Comparison of ENCODE assay signal across 18 cellular contexts in the genomic region with DNA sequence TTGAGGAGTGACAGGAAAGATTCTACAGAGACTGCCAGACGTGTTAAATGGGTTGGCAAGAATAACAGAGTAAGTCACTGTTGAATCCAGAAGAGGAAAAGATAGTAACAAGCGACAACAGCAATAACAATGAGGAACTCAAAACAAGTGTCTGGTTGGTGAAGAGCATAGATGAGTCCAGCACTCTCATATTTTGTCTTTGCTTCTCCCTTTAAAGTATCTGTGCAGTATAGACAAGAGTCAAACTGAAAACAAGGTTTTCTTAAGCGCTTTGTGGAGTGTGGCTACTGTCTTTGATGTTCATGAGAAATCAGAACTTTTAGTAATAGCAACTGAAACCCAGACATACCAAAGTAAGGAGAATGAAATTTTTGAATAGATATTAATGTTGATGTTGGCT.
DNase-seq lines count a peak whose midpoint lies in the region; ATAC-seq and TF ChIP-seq lines count a peak whose summit lies in the region.
"Had no signal": no experiment of that assay in that cellular context is flagged by ENCODE, and none has a peak within 500 bp of the region (broad histone marks: within the 10 kb centered on the region; RNA-seq: fewer than 3 reads in every experiment).

No MANE protein-coding gene starts in this region.

- ATAC-seq in GM18498 (IDR thresholded peaks at IDR 0.05; ENCODE audit: unreplicated experiment), result peak; percentile 23
- peak; percentile 34 for ATAC-seq in GM19397 (IDR thresholded peaks at IDR 0.05; ENCODE audit: unreplicated experiment)
- ATAC-seq in HG02885 (IDR thresholded peaks at IDR 0.05; ENCODE audit: poor library complexity, unreplicated experiment), result peak; percentile 75
- peak; percentile 10 for ATAC-seq in PC-3
- ATAC-seq: natural killer cell had no signal

- no peak overlapping the region for H3K9ac ChIP-seq in PC-3 (ENCODE audit: low read length)
- H3K9ac ChIP-seq: SK-N-SH had no signal

- H3F3A ChIP-seq in PC-3 (ENCODE audit: low read length, unreplicated experiment), result peaks cover 4% of the 10 kb centered on the region

- H3K4me2 ChIP-seq in PC-3 (ENCODE audit: low read length), result no peak overlapping the region
- H3K4me2 ChIP-seq: SK-N-SH had no signal

- CTCF ChIA-PET in PC-3 (lab: Charles Lee), result no interaction called here

- peaks cover 15% of the 10 kb centered on the region for H3K4me1 ChIP-seq in PC-3 (ENCODE audit: insufficient read depth, low read length)

- TF ChIP-seq CTCF in PC-3 (conservative IDR thresholded peaks at IDR 0.05; ENCODE audit: low read depth, low read length), result no peak

- DNase-seq in PC-3 (no peak), NCI-H2171 (lab: John Stamatoyannopoulos, UW) (no peak), NCI-H2081 (lab: John Stamatoyannopoulos, UW) (no peak), GF-D8 (lab: John Stamatoyannopoulos, UW) (no peak), G401 (ENCODE audit: low spot score) (no peak)
- DNase-seq: activated CD4-positive, alpha-beta T cell treated with anti-CD3 and anti-CD28 coated beads for 4 hours; activated naive CD4-positive, alpha-beta T cell treated with anti-CD3 and anti-CD28 coated beads, Interleukin-2, amount 10 ng/mL, durations not matched to agents 7 days and 5 days; IMR-90; mesendoderm; natural killer cell; NCI-H187; NCI-H510A treated with DMSO at 0.1 percent for 48 hours; posterior cingulate gyrus; SK-N-SH; T-helper 9 cell had no signal

- POLR2A ChIA-PET in PC-3 (lab: Charles Lee; ENCODE audit: unreplicated experiment), result no interaction called here

- TSS peak; percentile 93 for BruUV-seq in PC-3 (replicated peaks; lab: Mats Ljungman, UMichigan)

- no peaks in the 10 kb centered on the region for H3K79me2 ChIP-seq in PC-3 (ENCODE audit: low read length)

- no peak overlapping the region for H2AFZ ChIP-seq in PC-3 (ENCODE audit: low read length)

- no peaks in the 10 kb centered on the region for H3K9me2 ChIP-seq in PC-3 (replicated peaks; ENCODE audit: low read length)
- H3K9me2 ChIP-seq: SK-N-SH had no signal

- H3K9me3 ChIP-seq in PC-3 (ENCODE audit: low read length), result no peaks in the 10 kb centered on the region
- H3K9me3 ChIP-seq: SK-N-SH had no signal

- H3K36me3 ChIP-seq in PC-3 (ENCODE audit: low read depth, low read length), result no peaks in the 10 kb centered on the region

- H3K27ac ChIP-seq in PC-3 (ENCODE audit: low read length), result peak overlapping the region; percentile 53

- intact Hi-C loops in PC-3 (cut with micrococcal nuclease), result loop anchor here (1.0 to 5.0 kb wide), 4 partner anchors 18 to 225 kb away; no protein-coding TSS in a partner anchor

- H4K20me1 ChIP-seq in PC-3 (ENCODE audit: low read length), result no peaks in the 10 kb centered on the region

- no peaks in the 10 kb centered on the region for H3K27me3 ChIP-seq in PC-3 (ENCODE audit: low read length)

- no peak overlapping the region for H3K4me3 ChIP-seq in PC-3 (ENCODE audit: low read length)

- in situ Hi-C loops in G401 (cut with HindIII; ENCODE audit: low sequenced_read_pairs), result no loop called here

Comparison
In these comparisons a context has a peak if more than half of its experiments do, and no peak if none do; other contexts are left out.
1. ATAC-seq: peak in every context shown above with its lines; median percentile 75 in HG02885; 34 in GM19397; 23 in GM18498; 10 in PC-3.